ENCODE assay signal across 8 cellular contexts in the genomic region with DNA sequence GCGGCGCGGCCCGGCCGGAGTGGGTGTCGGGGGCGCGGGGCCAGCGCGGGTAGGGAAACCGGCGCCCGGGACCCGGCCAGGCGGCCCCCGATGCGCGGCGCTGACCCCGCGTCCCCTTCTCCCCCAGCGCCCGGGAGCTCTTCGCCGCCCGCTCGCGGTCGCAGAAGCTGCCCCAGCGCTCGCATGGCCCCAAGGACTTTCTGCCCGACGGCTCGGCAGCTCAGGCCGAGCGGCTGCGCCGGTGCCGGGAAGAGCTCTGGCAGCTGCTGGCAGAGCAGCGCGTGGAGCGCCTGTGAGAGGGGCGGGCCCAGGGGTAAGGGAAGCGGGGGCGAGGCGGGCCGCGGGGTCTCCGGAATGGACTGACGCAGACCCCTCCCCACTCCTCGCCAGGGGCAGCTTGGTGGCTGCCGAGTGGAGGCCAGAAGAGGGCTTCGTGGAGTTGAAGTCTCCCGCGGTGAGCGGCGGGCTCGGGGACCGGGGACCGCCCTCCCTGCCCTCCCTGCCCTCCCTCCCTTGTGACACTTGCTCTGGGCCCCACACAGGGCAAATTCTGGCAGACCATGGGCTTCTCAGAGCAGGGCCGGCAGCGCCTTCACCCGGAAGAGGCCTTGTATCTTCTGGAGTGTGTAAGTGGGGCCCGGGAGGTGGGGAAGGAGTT. TPM values are rescaled to one million over a fixed set of nuclear protein-coding genes. Genes with fewer than 3 reads are reported as not detected.
DNase-seq lines count a peak whose midpoint lies in the region; ATAC-seq and TF ChIP-seq lines count a peak whose summit lies in the region.

No MANE protein-coding gene starts in this region.

- H3K36me3 Mint-ChIP-seq in T-helper 1 cell treated with Interleukin-12 subunit alpha and Interleukin-12 subunit beta and Interleukin-4 antibody, amounts not matched to agents 30 μg/mL and 1 μg/mL, for 36 hours (ENCODE audit: low read depth): peaks cover 17% of the 10 kb centered on the region

- BruUV-seq in A673 (replicated peaks; lab: Mats Ljungman, UMichigan): no TSS peak

- peak overlapping the region; percentile 70 to 87 for H3K9ac ChIP-seq in colonic mucosa (ENCODE audit: low read depth in 2 of 2, low read length in 2 of 2)
- H3K9ac ChIP-seq in mesendoderm (ENCODE audit: low read length): peak overlapping the region; percentile 85

- TF ChIP-seq CTCF in A673 (conservative IDR thresholded peaks at IDR 0.05; ENCODE audit: low read depth, low read length) (no peak), colonic mucosa (IDR thresholded peaks at IDR 0.05) (no peak), tibial nerve (IDR thresholded peaks at IDR 0.05) (no peak)

- H2BK15ac ChIP-seq in mesendoderm (replicated peaks; ENCODE audit: low read depth): no peak overlapping the region

- H3K9me3 ChIP-seq in A673 (ENCODE audit: low read depth, low read length, poor library complexity, severe bottlenecking): no peaks in the 10 kb centered on the region
- H3K9me3 ChIP-seq in colonic mucosa: no peaks in the 10 kb centered on the region
- no peaks in the 10 kb centered on the region for H3K9me3 ChIP-seq in tibial nerve

- H3K27ac Mint-ChIP-seq in T-helper 1 cell treated with Interleukin-12 subunit alpha and Interleukin-12 subunit beta and Interleukin-4 antibody, amounts not matched to agents 30 μg/mL and 1 μg/mL, for 36 hours: peak overlapping the region; percentile 89

- H3K4me2 ChIP-seq in mesendoderm (ENCODE audit: low read length): peak overlapping the region; percentile 35

- POLR2A ChIA-PET in A673 (lab: Charles Lee; ENCODE audit: low non-redundant PET): interaction anchor here (0.6 kb wide), 1 partner anchor 377 kb away, joined by 3 read pairs; no protein-coding TSS in a partner anchor

- no peak for TF ChIP-seq POLR2A in tibial nerve (IDR thresholded peaks at IDR 0.05)

- H3K27me3 Mint-ChIP-seq in T-helper 1 cell treated with Interleukin-12 subunit alpha and Interleukin-12 subunit beta and Interleukin-4 antibody, amounts not matched to agents 30 μg/mL and 1 μg/mL, for 36 hours (ENCODE audit: low read depth): peaks cover 10% of the 10 kb centered on the region

- H3K4me3 Mint-ChIP-seq in T-helper 1 cell treated with Interleukin-12 subunit alpha and Interleukin-12 subunit beta and Interleukin-4 antibody, amounts not matched to agents 30 μg/mL and 1 μg/mL, for 36 hours: peak overlapping the region; percentile 80

- H3K79me2 ChIP-seq in mesendoderm (ENCODE audit: control insufficient read depth, insufficient read depth, low read length): peaks cover 2% of the 10 kb centered on the region

- intact Hi-C loops in A673 (cut with micrococcal nuclease; ENCODE audit: unreplicated experiment): loop anchor here (5.0 kb wide), 1 partner anchor 71 kb away; a partner anchor contains a TSS
- intact Hi-C loops in colonic mucosa (cut with DNase I): no loop called here

- peaks cover 14% of the 10 kb centered on the region for H3K79me1 ChIP-seq in mesendoderm (ENCODE audit: low read length)

- no peaks in the 10 kb centered on the region for H3K27me3 ChIP-seq in A673 (replicated peaks; ENCODE audit: insufficient read depth, low read depth, low read length, poor library complexity)
- H3K27me3 ChIP-seq in colonic mucosa: no peaks in the 10 kb centered on the region
- H3K27me3 ChIP-seq in mesendoderm (ENCODE audit: insufficient read depth, low read length, poor library complexity): no peaks in the 10 kb centered on the region
- H3K27me3 ChIP-seq in tibial nerve: no peaks in the 10 kb centered on the region

- no peak for TF ChIP-seq EP300 in tibial nerve (IDR thresholded peaks at IDR 0.05)

- no peaks in the 10 kb centered on the region for H3K9me3 Mint-ChIP-seq in T-helper 1 cell treated with Interleukin-12 subunit alpha and Interleukin-12 subunit beta and Interleukin-4 antibody, amounts not matched to agents 30 μg/mL and 1 μg/mL, for 36 hours

- CTCF ChIA-PET in A673 (lab: Charles Lee): interaction anchor here (0.6 to 1.0 kb wide), 8 partner anchors 9 to 246 kb away, joined by 3 to 12 read pairs (median 4); a partner anchor contains a TSS

- no peak overlapping the region for H2BK120ac ChIP-seq in mesendoderm (ENCODE audit: low read depth, low read length)

- H3K4me1 ChIP-seq in A673 (ENCODE audit: insufficient read depth, low read length, poor library complexity, severe bottlenecking) (no peaks in the 10 kb centered on the region), colonic mucosa (peaks cover 21% of the 10 kb centered on the region), mesendoderm (ENCODE audit: control insufficient read depth, low read depth, low read length) (peaks cover 3% of the 10 kb centered on the region), tibial nerve (peaks cover 0 to 48% (median 38%) of the 10 kb centered on the region in 4 donors)

- H3K36me3 ChIP-seq in A673 (ENCODE audit: insufficient read depth, low read length, poor library complexity, severe bottlenecking) (peaks cover 10% of the 10 kb centered on the region), colonic mucosa (no peaks in the 10 kb centered on the region), mesendoderm (ENCODE audit: control insufficient read depth, insufficient read depth, low read length) (no peaks in the 10 kb centered on the region), tibial nerve (peaks cover 0 to 24% (median 0%) of the 10 kb centered on the region in 3 donors)

- H3K27ac ChIP-seq in A673 (ENCODE audit: low read depth, low read length, poor library complexity, severe bottlenecking) (peak overlapping the region; percentile 59), colonic mucosa (peak overlapping the region; percentile 78), mesendoderm (ENCODE audit: low read depth, low read length) (peak overlapping the region; percentile 40), tibial nerve (peak overlapping the region in 3 of 4 donors; percentile 75 to 96 (median 80))

- no peak overlapping the region for H2AK5ac ChIP-seq in mesendoderm (ENCODE audit: low read length)

- peak; percentile 12 for ATAC-seq in GM18907 (IDR thresholded peaks at IDR 0.05; ENCODE audit: unreplicated experiment)
- peak; percentile 13 for ATAC-seq in HG03135 (IDR thresholded peaks at IDR 0.05; ENCODE audit: unreplicated experiment)

- no CpG with 5 or more reads among the region's 64 CpGs for WGBS in mesendoderm (ENCODE audit: extremely low coverage, insufficient coverage, low lambda C conversion rate)
- WGBS in tibial nerve, 2 donors: 0% methylated on average over 29 to 30 of the region's 64 CpGs

- H4K5ac ChIP-seq in mesendoderm (ENCODE audit: low read length): no peak overlapping the region

- DNase-seq in A673 (ENCODE audit: low spot score) (peak; percentile 46), colonic mucosa (no peak), mesendoderm (peak; percentile 60), tibial nerve (ENCODE audit: low spot score in 2 of 2) (no peak), DMS153 treated with DMSO at 0.1 percent for 48 hours (lab: John Stamatoyannopoulos, UW; ENCODE audit: unreplicated experiment) (no peak)

- peak overlapping the region; percentile 35 for H3K18ac ChIP-seq in mesendoderm (ENCODE audit: low read length)

- H3K23ac ChIP-seq in mesendoderm (ENCODE audit: low read length): no peak overlapping the region

- no peak overlapping the region for H2BK5ac ChIP-seq in mesendoderm (ENCODE audit: low read length)

- peaks cover 22% of the 10 kb centered on the region for H3K4me1 Mint-ChIP-seq in T-helper 1 cell treated with Interleukin-12 subunit alpha and Interleukin-12 subunit beta and Interleukin-4 antibody, amounts not matched to agents 30 μg/mL and 1 μg/mL, for 36 hours (ENCODE audit: low read depth)

- H4K8ac ChIP-seq in mesendoderm (ENCODE audit: low read depth, low read length): no peak overlapping the region

- H3K56ac ChIP-seq in mesendoderm (ENCODE audit: low read length): peak overlapping the region; percentile 92

- H3K4me3 ChIP-seq in A673 (ENCODE audit: low read depth, low read length, poor library complexity, severe bottlenecking) (peak overlapping the region; percentile 87), colonic mucosa (peak overlapping the region; percentile 94), mesendoderm (ENCODE audit: low read length) (peak overlapping the region; percentile 81), tibial nerve (peak overlapping the region; percentile 82 to 98 (median 91))

- no peak overlapping the region for H3K4ac ChIP-seq in mesendoderm (ENCODE audit: low read depth, low read length)

RNA-seq across cellular contexts. Expression of a gene that starts 0.4 kb away (rescaled TPM):
- 36.5 and 36.6 TPM in 2 replicates for total RNA-seq in A673 (2021)
- 10 to 100 TPM; 29.7 to 50.7 TPM for total RNA-seq in colonic mucosa
- 24.5 TPM for polyA plus RNA-seq in mesendoderm (2013, experiment 1 of 2)
- 22.1 TPM for polyA plus RNA-seq in mesendoderm (2013, experiment 2 of 2)
- 10 to 100 TPM; 43.3 to 84.6 (median 53.0) TPM for total RNA-seq in tibial nerve

RNA-seq across cellular contexts. Expression of a gene that starts 1.4 kb away (rescaled TPM):
- total RNA-seq in A673 (2021): 32.6 and 32.7 TPM in 2 replicates
- 10 to 100 TPM; 26.5 to 28.6 TPM for total RNA-seq in colonic mucosa
- polyA plus RNA-seq in mesendoderm (2013, experiment 1 of 2): 11.7 TPM
- polyA plus RNA-seq in mesendoderm (2013, experiment 2 of 2): 12.0 TPM
- total RNA-seq in tibial nerve: 10 to 100 TPM; 36.0 to 59.0 (median 51.3) TPM

RNA-seq across cellular contexts. Expression of a gene that starts 8.7 kb away (rescaled TPM):
- total RNA-seq in A673 (2021): 10.8 and 14.4 TPM in 2 replicates
- 100 to 1,000 TPM; 401 to 497 TPM for total RNA-seq in colonic mucosa
- polyA plus RNA-seq in mesendoderm (2013, experiment 1 of 2): 29.1 TPM
- polyA plus RNA-seq in mesendoderm (2013, experiment 2 of 2): 29.4 TPM
- total RNA-seq in tibial nerve: 10 to 100 TPM in 1 of 4 donors, 1 to 10 TPM in 3; 8.4 to 18.4 (median 8.8) TPM

Comparison
In these comparisons a context has a peak if more than half of its experiments do, and no peak if none do; other contexts are left out.
1. DNase-seq: peak in A673 (single experiment) and mesendoderm (single experiment); none in colonic mucosa (single experiment), tibial nerve (0 of 2) and DMS153 treated with DMSO at 0.1 percent for 48 hours (single experiment).
2. RNA of a gene that starts 8.7 kb away (total RNA-seq): 401 to 497 TPM in colonic mucosa; 10.8 to 14.4 TPM in A673 and 8.4 to 18.4 TPM in tibial nerve; every median in the first group is over 10 times any median in the second.
3. Peak in every context shown above with its lines, with median percentiles within 50 percentile points of each other: H3K27ac ChIP-seq and H3K4me3 ChIP-seq.